20 cellular contexts compared by ENCODE assay signal in the genomic region with DNA sequence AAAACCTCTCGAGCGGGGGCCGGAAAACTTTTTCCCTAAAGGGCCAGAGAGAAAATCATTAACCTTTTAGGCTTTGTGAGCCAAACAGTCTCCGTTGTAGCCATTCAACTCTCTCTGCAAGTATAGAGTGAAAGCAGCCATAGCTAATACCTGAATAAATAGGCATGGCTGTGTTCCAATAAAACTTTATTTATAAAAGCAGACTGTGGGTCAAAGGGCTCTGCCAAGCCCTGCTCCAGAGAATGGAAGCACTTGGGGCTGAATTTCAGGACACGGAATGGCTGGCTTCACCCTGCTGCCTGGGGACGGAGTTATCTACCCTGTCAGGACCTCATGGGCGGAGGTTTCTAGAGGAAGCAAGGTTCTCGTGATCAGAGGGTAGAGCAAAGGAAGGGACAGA.
DNase-seq lines count a peak whose midpoint lies in the region; ATAC-seq and TF ChIP-seq lines count a peak whose summit lies in the region.
"Had no signal": no experiment of that assay in that cellular context is flagged by ENCODE, and none has a peak within 500 bp of the region (broad histone marks: within the 10 kb centered on the region; RNA-seq: fewer than 3 reads in every experiment).

No MANE protein-coding gene starts in this region.

- H3K9me3 ChIP-seq in iPS-15b (ENCODE audit: control insufficient read depth, insufficient read depth, low read length) (no peaks in the 10 kb centered on the region), neural progenitor cell (ENCODE audit: low read depth) (no peaks in the 10 kb centered on the region)
- H3K9me3 ChIP-seq: BLaER1 had no signal

- peaks cover 1% of the 10 kb centered on the region for H3K27me3 Mint-ChIP-seq in activated naive CD4-positive, alpha-beta T cell treated with anti-CD3 and anti-CD28 coated beads, Interleukin-2, amount 50 U/mL, for 24 hours
- H3K27me3 Mint-ChIP-seq in neural progenitor cell (ENCODE audit: insufficient read depth, low read depth) = peaks cover 31% of the 10 kb centered on the region
- H3K27me3 Mint-ChIP-seq in type B pancreatic cell = peaks cover 59% of the 10 kb centered on the region
- peaks cover 0 to 2% of the 10 kb centered on the region in 2 donors for H3K27me3 Mint-ChIP-seq in T-cell

- CTCF ChIA-PET in T-cell (lab: Charles Lee) = no interaction called here

- H2AFZ ChIP-seq in neural progenitor cell (replicated peaks) = no peak overlapping the region
- H2AFZ ChIP-seq: PC-9 had no signal

- H3K27ac ChIP-seq in neural progenitor cell = no peak overlapping the region
- H3K27ac ChIP-seq: 22Rv1, BLaER1, PC-9 had no signal

- peak overlapping the region; percentile 66 for H3K4me2 ChIP-seq in neural progenitor cell
- H3K4me2 ChIP-seq: BLaER1, PC-9 had no signal

- H3K4me1 ChIP-seq in iPS-15b (ENCODE audit: control insufficient read depth, insufficient read depth, low read length) (peaks cover 4% of the 10 kb centered on the region), neural progenitor cell (peaks cover 61% of the 10 kb centered on the region)

- peaks cover 28% of the 10 kb centered on the region for H4K20me1 ChIP-seq in neural progenitor cell (ENCODE audit: low read depth)
- H4K20me1 ChIP-seq: BLaER1 had no signal

- H3K27me3 ChIP-seq in iPS-15b (ENCODE audit: control insufficient read depth, insufficient read depth, low read length) (no peaks in the 10 kb centered on the region), neural progenitor cell (peaks cover 17% of the 10 kb centered on the region)
- H3K27me3 ChIP-seq: BLaER1 had no signal

- no peak for ATAC-seq in HG02970 (IDR thresholded peaks at IDR 0.05; ENCODE audit: low FRiP score, unreplicated experiment)
- no peak for ATAC-seq in T-cell (replicated peaks in 1 of 4)

- H3K4me3 ChIP-seq in iPS-15b (ENCODE audit: low read depth, low read length) (peak overlapping the region; percentile 22), neural progenitor cell (no peak overlapping the region)
- H3K4me3 ChIP-seq: BLaER1, PC-9 had no signal

- no peaks in the 10 kb centered on the region for H3K4me1 Mint-ChIP-seq in activated naive CD4-positive, alpha-beta T cell treated with anti-CD3 and anti-CD28 coated beads, Interleukin-2, amount 50 U/mL, for 24 hours
- H3K4me1 Mint-ChIP-seq in neural progenitor cell = peaks cover 84% of the 10 kb centered on the region
- H3K4me1 Mint-ChIP-seq in type B pancreatic cell (ENCODE audit: unreplicated experiment) = peaks cover 26% of the 10 kb centered on the region
- no peaks in the 10 kb centered on the region for H3K4me1 Mint-ChIP-seq in T-cell
- H3K4me1 Mint-ChIP-seq: CD8-positive, alpha-beta memory T cell had no signal

- H3K36me3 Mint-ChIP-seq in activated naive CD4-positive, alpha-beta T cell treated with anti-CD3 and anti-CD28 coated beads, Interleukin-2, amount 50 U/mL, for 24 hours = no peaks in the 10 kb centered on the region
- H3K36me3 Mint-ChIP-seq in neural progenitor cell (peaks cover 2% of the 10 kb centered on the region), type B pancreatic cell (no peaks in the 10 kb centered on the region), T-cell (no peaks in the 10 kb centered on the region)
- H3K36me3 Mint-ChIP-seq: CD8-positive, alpha-beta memory T cell had no signal

- H3K36me3 ChIP-seq in iPS-15b (ENCODE audit: control insufficient read depth, insufficient read depth, low read length) = no peaks in the 10 kb centered on the region
- H3K36me3 ChIP-seq in neural progenitor cell = no peaks in the 10 kb centered on the region
- H3K36me3 ChIP-seq: BLaER1 had no signal

- peak overlapping the region; percentile 19 for H3K9ac ChIP-seq in iPS-15b (ENCODE audit: low read depth, low read length)
- H3K9ac ChIP-seq in neural progenitor cell = no peak overlapping the region
- H3K9ac ChIP-seq: BLaER1 had no signal

- DNase-seq in activated naive CD4-positive, alpha-beta T cell treated with Interleukin-2 at 50 U/mL for 16 hours = no peak
- DNase-seq in neural progenitor cell (ENCODE audit: low spot score) (no peak), type B pancreatic cell (ENCODE audit: extremely low spot score, unreplicated experiment) (no peak), AG20443 (ENCODE audit: low spot score) (no peak), T-cell (no peak)
- DNase-seq: CD8-positive, alpha-beta memory T cell; DMS 273 treated with DMSO at 0.1 percent for 48 hours; H7; MV-4-11; NCI-H1436; NCI-H2081 treated with DMSO at 0.1 percent for 48 hours; NCI-H2227 treated with DMSO at 0.1 percent for 48 hours; NK-92 treated with Interleukin-12 subunit alpha and Interleukin-12 subunit beta, amount 100 ng/mL, for 24 hours; PC-9 had no signal

- TF ChIP-seq CTCF in neural progenitor cell (IDR thresholded peaks at IDR 0.05) (no peak), type B pancreatic cell (conservative IDR thresholded peaks at IDR 0.05) (no peak)

- no peaks in the 10 kb centered on the region for H3K9me3 Mint-ChIP-seq in activated naive CD4-positive, alpha-beta T cell treated with anti-CD3 and anti-CD28 coated beads, Interleukin-2, amount 50 U/mL, for 24 hours
- H3K9me3 Mint-ChIP-seq in neural progenitor cell (no peaks in the 10 kb centered on the region), type B pancreatic cell (no peaks in the 10 kb centered on the region), T-cell (no peaks in the 10 kb centered on the region)
- H3K9me3 Mint-ChIP-seq: CD8-positive, alpha-beta memory T cell; IgD-negative memory B cell had no signal

- peaks cover 44% of the 10 kb centered on the region for H3F3A ChIP-seq in neural progenitor cell (ENCODE audit: low read depth)

- H3K27ac Mint-ChIP-seq in activated naive CD4-positive, alpha-beta T cell treated with anti-CD3 and anti-CD28 coated beads, Interleukin-2, amount 50 U/mL, for 24 hours = peak overlapping the region; percentile 38
- H3K27ac Mint-ChIP-seq in neural progenitor cell (peak overlapping the region; percentile 98), type B pancreatic cell (peak overlapping the region; percentile 70), T-cell (no peak overlapping the region)
- H3K27ac Mint-ChIP-seq: IgD-negative memory B cell had no signal

- POLR2A ChIA-PET in T-cell (lab: Charles Lee) = no interaction called here

- no peak overlapping the region for H3K4me3 Mint-ChIP-seq in activated naive CD4-positive, alpha-beta T cell treated with anti-CD3 and anti-CD28 coated beads, Interleukin-2, amount 50 U/mL, for 24 hours
- H3K4me3 Mint-ChIP-seq in neural progenitor cell = peak overlapping the region; percentile 76
- peak overlapping the region; percentile 71 for H3K4me3 Mint-ChIP-seq in type B pancreatic cell
- no peak overlapping the region for H3K4me3 Mint-ChIP-seq in T-cell
- H3K4me3 Mint-ChIP-seq: CD8-positive, alpha-beta memory T cell; IgD-negative memory B cell had no signal

- H3K79me2 ChIP-seq in neural progenitor cell (ENCODE audit: low read depth) = no peaks in the 10 kb centered on the region

Comparison
In these comparisons a context has a peak if more than half of its experiments do, and no peak if none do; other contexts are left out.
1. H3K27ac Mint-ChIP-seq: peak in activated naive CD4-positive, alpha-beta T cell treated with anti-CD3 and anti-CD28 coated beads, Interleukin-2, amount 50 U/mL, for 24 hours (single experiment), neural progenitor cell (single experiment) and type B pancreatic cell (single experiment); none in T-cell (0 of 2).
2. H3K4me3 Mint-ChIP-seq: peak in neural progenitor cell (single experiment) and type B pancreatic cell (single experiment); none in activated naive CD4-positive, alpha-beta T cell treated with anti-CD3 and anti-CD28 coated beads, Interleukin-2, amount 50 U/mL, for 24 hours (single experiment) and T-cell (0 of 3).